In the genomic region with DNA sequence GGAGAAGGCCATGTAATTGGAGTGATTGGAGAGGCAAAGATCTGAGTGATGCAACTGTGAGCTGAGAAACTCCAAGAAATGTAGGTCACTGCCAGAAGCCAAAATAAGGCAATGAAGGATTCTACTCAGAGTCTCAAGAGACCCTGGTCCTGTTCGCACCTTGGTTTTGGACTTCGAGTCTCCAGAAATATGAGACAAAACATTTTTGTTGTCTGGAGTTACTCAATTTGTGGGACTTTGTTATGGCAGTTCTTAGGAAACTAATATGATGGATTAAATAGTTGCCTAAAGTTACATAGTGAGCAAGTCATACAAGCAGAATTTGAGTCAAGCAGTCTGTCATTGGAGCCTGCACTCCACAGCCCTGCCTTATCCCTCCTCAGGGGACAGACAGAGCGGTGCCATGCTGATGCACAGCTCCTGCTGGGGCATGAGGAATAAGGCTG, we compare ENCODE assay signal across 24 cellular contexts.
DNase-seq lines count a peak whose midpoint lies in the region; ATAC-seq and TF ChIP-seq lines count a peak whose summit lies in the region.
"Had no signal": no experiment of that assay in that cellular context is flagged by ENCODE, and none has a peak within 500 bp of the region (broad histone marks: within the 10 kb centered on the region; RNA-seq: fewer than 3 reads in every experiment).

No MANE protein-coding gene starts in this region.

- intact Hi-C loops in activated CD4-positive, alpha-beta T cell treated with anti-CD3 and anti-CD28 coated beads, Interleukin-2, amount 10 ng/mL, durations not matched to agents 24 days and 14 days (cut with micrococcal nuclease) = no loop called here

- H3K4me3 Mint-ChIP-seq in activated CD4-positive, alpha-beta T cell treated with anti-CD3 and anti-CD28 coated beads, Interleukin-2, amount 10 ng/mL, durations not matched to agents 24 days and 14 days = no peak overlapping the region

- no peaks in the 10 kb centered on the region; the same call in 1 of the 2 replicates for H3K36me3 ChIP-seq in SK-N-MC (ENCODE audit: insufficient read depth, low read length)
- H3K36me3 ChIP-seq in thoracic aorta = no peaks in the 10 kb centered on the region
- no peaks in the 10 kb centered on the region for H3K36me3 ChIP-seq in BE2C
- H3K36me3 ChIP-seq: adrenal gland, BLaER1, HAP-1, heart right ventricle, right lobe of liver, thyroid gland had no signal

- no peak overlapping the region for H3K27ac Mint-ChIP-seq in activated CD4-positive, alpha-beta T cell treated with anti-CD3 and anti-CD28 coated beads, Interleukin-2, amount 10 ng/mL, durations not matched to agents 24 days and 14 days

- H3K9me3 ChIP-seq in SK-N-MC (ENCODE audit: low read depth, low read length) (peaks cover 17% of the 10 kb centered on the region; the same call in 1 of the 2 replicates), thoracic aorta (no peaks in the 10 kb centered on the region), BE2C (no peaks in the 10 kb centered on the region; the same call in 1 of the 2 replicates)
- H3K9me3 ChIP-seq: adrenal gland, BLaER1, HAP-1, heart right ventricle, right lobe of liver, thyroid gland had no signal

- H3K27ac ChIP-seq in SK-N-MC (peak overlapping the region; percentile 93), thoracic aorta (peak overlapping the region in 1 of 2 donors; percentile 55)
- H3K27ac ChIP-seq: adrenal gland, BLaER1, heart right ventricle, right lobe of liver, thyroid gland had no signal

- ATAC-seq in thoracic aorta (ENCODE audit: insufficient number of reproducible peaks, low FRiP score, low read depth) = peak; percentile 66
- ATAC-seq: esophagus mucosa, K562, right lobe of liver had no signal

- no peaks in the 10 kb centered on the region for H3K36me3 Mint-ChIP-seq in activated CD4-positive, alpha-beta T cell treated with anti-CD3 and anti-CD28 coated beads, Interleukin-2, amount 10 ng/mL, durations not matched to agents 24 days and 14 days (ENCODE audit: low read depth)

- H3K9me3 Mint-ChIP-seq in activated CD4-positive, alpha-beta T cell treated with anti-CD3 and anti-CD28 coated beads, Interleukin-2, amount 10 ng/mL, durations not matched to agents 24 days and 14 days = no peaks in the 10 kb centered on the region

- no peak overlapping the region for H3K9ac ChIP-seq in SK-N-MC (ENCODE audit: insufficient read length)
- H3K9ac ChIP-seq: BLaER1 had no signal

- DNase-seq in GM04503 (ENCODE audit: low read depth) = peak; percentile 89
- peak; percentile 90 for DNase-seq in SK-N-MC (ENCODE audit: low read depth, low spot score)
- DNase-seq in fibroblast of the aortic adventitia (ENCODE audit: low read depth) = peak; percentile 67
- no peak for DNase-seq in thoracic aorta (ENCODE audit: low spot score)
- DNase-seq in BE2C = no peak
- DNase-seq in activated CD4-positive, alpha-beta T cell treated with anti-CD3 and anti-CD28 coated beads, Interleukin-2, amount 10 ng/mL, durations not matched to agents 24 days and 14 days = no peak
- DNase-seq in stimulated activated CD4-positive, alpha-beta T cell treated with anti-CD3 and anti-CD28 coated beads, Interleukin-2, amount 100 ng/mL, for 24 hours = no peak
- DNase-seq: activated CD4-positive, alpha-beta T cell treated with anti-CD3 and anti-CD28 coated beads, Interleukin-2, amount 50 U/mL, for 4 hours; activated gamma-delta T cell; adrenal gland; Calu3; central memory CD4-positive, alpha-beta T cell; effector CD4-positive, alpha-beta T cell; heart right ventricle; NCI-H2029; nucleus accumbens; right lobe of liver; stimulated activated naive CD4-positive, alpha-beta T cell; thyroid gland had no signal

- H3K4me3 ChIP-seq in SK-N-MC = peak overlapping the region; percentile 58
- H3K4me3 ChIP-seq in fibroblast of the aortic adventitia (ENCODE audit: low read depth, low read length) = no peak overlapping the region
- H3K4me3 ChIP-seq in thoracic aorta = no peak overlapping the region
- H3K4me3 ChIP-seq in BE2C (ENCODE audit: low read depth, low read length) = no peak overlapping the region
- H3K4me3 ChIP-seq: adrenal gland, BLaER1, HAP-1, heart right ventricle, K562, lung, right lobe of liver, thyroid gland had no signal

- H3K4me1 ChIP-seq in thoracic aorta (ENCODE audit: control insufficient read depth in 1 of 2, low read depth in 2 of 2) (peaks cover 16 to 53% of the 10 kb centered on the region in 2 donors), BE2C (no peaks in the 10 kb centered on the region)
- H3K4me1 ChIP-seq: adrenal gland, BLaER1, HAP-1, heart right ventricle, right lobe of liver, thyroid gland had no signal

- no peaks in the 10 kb centered on the region for H3K27me3 ChIP-seq in thoracic aorta (replicated peaks; ENCODE audit: insufficient read depth)
- peaks cover 21% of the 10 kb centered on the region for H3K27me3 ChIP-seq in BE2C
- H3K27me3 ChIP-seq: adrenal gland, BLaER1, heart right ventricle, right lobe of liver, thyroid gland had no signal

- no peaks in the 10 kb centered on the region for H3K4me1 Mint-ChIP-seq in activated CD4-positive, alpha-beta T cell treated with anti-CD3 and anti-CD28 coated beads, Interleukin-2, amount 10 ng/mL, durations not matched to agents 24 days and 14 days

- TF ChIP-seq CTCF in fibroblast of the aortic adventitia (IDR thresholded peaks at IDR 0.05; ENCODE audit: insufficient read depth, low read length) (no peak), thoracic aorta (IDR thresholded peaks at IDR 0.05) (no peak), BE2C (IDR thresholded peaks at IDR 0.05; ENCODE audit: low read depth, low read length) (no peak)

- peaks cover 10% of the 10 kb centered on the region for H3K27me3 Mint-ChIP-seq in activated CD4-positive, alpha-beta T cell treated with anti-CD3 and anti-CD28 coated beads, Interleukin-2, amount 10 ng/mL, durations not matched to agents 24 days and 14 days

Comparison
In these comparisons a context has a peak if more than half of its experiments do, and no peak if none do; other contexts are left out.
1. DNase-seq: peak in GM04503 (single experiment), SK-N-MC (single experiment) and fibroblast of the aortic adventitia (single experiment); none in thoracic aorta (single experiment), BE2C (single experiment), activated CD4-positive, alpha-beta T cell treated with anti-CD3 and anti-CD28 coated beads, Interleukin-2, amount 10 ng/mL, durations not matched to agents 24 days and 14 days (single experiment) and stimulated activated CD4-positive, alpha-beta T cell treated with anti-CD3 and anti-CD28 coated beads, Interleukin-2, amount 100 ng/mL, for 24 hours (0 of 2).